10 cellular contexts compared by ENCODE assay signal in genomic region chr2:177352441-177353070, GRCh38. TPM values are rescaled to one million over a fixed set of nuclear protein-coding genes. Genes with fewer than 3 reads are reported as not detected.
DNase-seq lines count a peak whose midpoint lies in the region; ATAC-seq and TF ChIP-seq lines count a peak whose summit lies in the region.
"Had no signal": no experiment of that assay in that cellular context is flagged by ENCODE, and none has a peak within 500 bp of the region (broad histone marks: within the 10 kb centered on the region; RNA-seq: fewer than 3 reads in every experiment).

No MANE protein-coding gene starts in this region.

- intact Hi-C loops in mammary epithelial cell (cut with micrococcal nuclease) (no loop called here), right lobe of liver (cut with DNase I) (no loop called here), transverse colon (cut with DNase I; ENCODE audit: low total_unique reads) (no loop called here)

- H3K27me3 ChIP-seq in mammary epithelial cell (ENCODE audit: insufficient read depth, low read length) (no peaks in the 10 kb centered on the region), right lobe of liver (no peaks in the 10 kb centered on the region), transverse colon (no peaks in the 10 kb centered on the region)
- H3K27me3 ChIP-seq: vagina had no signal

- H3K4me3 ChIP-seq in mammary epithelial cell (replicated peaks in 1 of 3; ENCODE audit: insufficient read depth in 1 of 3, low read depth in 2 of 3, low read length in 3 of 3) (no peak overlapping the region), right lobe of liver (no peak overlapping the region), transverse colon (no peak overlapping the region)
- H3K4me3 ChIP-seq: vagina had no signal

- no peak overlapping the region for H3K9ac ChIP-seq in mammary epithelial cell (ENCODE audit: insufficient read depth, low read length)

- H3K4me1 ChIP-seq in mammary epithelial cell (ENCODE audit: insufficient read depth, low read length) (peaks cover 19% of the 10 kb centered on the region), right lobe of liver (no peaks in the 10 kb centered on the region), transverse colon (peaks cover 0 to 18% (median 12%) of the 10 kb centered on the region in 4 donors)

- TF ChIP-seq CTCF in mammary epithelial cell (conservative IDR thresholded peaks at IDR 0.05 in 1 of 2, IDR thresholded peaks at IDR 0.05 in 1 of 2; ENCODE audit: extremely low read depth in 1 of 2, insufficient read depth in 1 of 2, low read depth in 1 of 2, low read length in 2 of 2) (no peak), right lobe of liver (IDR thresholded peaks at IDR 0.05) (no peak), transverse colon (IDR thresholded peaks at IDR 0.05) (no peak)

- H3K27ac ChIP-seq in mammary epithelial cell (ENCODE audit: insufficient read depth, low read depth, low read length) = no peak overlapping the region
- H3K27ac ChIP-seq in right lobe of liver = no peak overlapping the region
- peak overlapping the region; percentile 50 to 67 (median 62) for H3K27ac ChIP-seq in transverse colon
- H3K27ac ChIP-seq: vagina had no signal

- no peaks in the 10 kb centered on the region for H4K20me1 ChIP-seq in mammary epithelial cell (ENCODE audit: insufficient read depth, low read length)

- H3K4me2 ChIP-seq in mammary epithelial cell (ENCODE audit: insufficient read depth, low read depth, low read length) = no peak overlapping the region

- in situ Hi-C loops in mammary epithelial cell (cut with MboI; ENCODE audit: low sequenced_read_pairs in 2 of 2) = no loop called here
- in situ Hi-C loops in transverse colon (cut with MboI; ENCODE audit: low pct_ligation_motif_present in 1 of 4, low pct_unique_long_range_greater_than_20kb in 1 of 4, low sequenced_read_pairs in 3 of 4) = no loop called here

- peak; percentile 52 to 72 (median 62) for ATAC-seq in right lobe of liver

- CTCF ChIA-PET in mammary epithelial cell (lab: Charles Lee; ENCODE audit: low non-redundant PET) = no interaction called here

- H3K36me3 ChIP-seq in mammary epithelial cell (ENCODE audit: insufficient read depth, low read length) = no peaks in the 10 kb centered on the region
- no peaks in the 10 kb centered on the region for H3K36me3 ChIP-seq in right lobe of liver
- no peaks in the 10 kb centered on the region for H3K36me3 ChIP-seq in transverse colon
- H3K36me3 ChIP-seq: vagina had no signal

- no peaks in the 10 kb centered on the region for H3K79me2 ChIP-seq in mammary epithelial cell (ENCODE audit: insufficient read depth, low read length)

- H3K9me3 ChIP-seq in mammary epithelial cell (replicated peaks; ENCODE audit: insufficient read depth, low read length) = no peaks in the 10 kb centered on the region
- H3K9me3 ChIP-seq in right lobe of liver = no peaks in the 10 kb centered on the region
- no peaks in the 10 kb centered on the region for H3K9me3 ChIP-seq in transverse colon
- H3K9me3 ChIP-seq: vagina had no signal

- dilution Hi-C loops in mammary epithelial cell (cut with HindIII; ENCODE audit: low sequenced_read_pairs) = no loop called here

- peak; percentile 64 for DNase-seq in NOMO-1 treated with DMSO at 0.1 percent for 48 hours (lab: John Stamatoyannopoulos, UW; ENCODE audit: unreplicated experiment)
- DNase-seq in mammary epithelial cell = no peak
- no peak for DNase-seq in right lobe of liver
- DNase-seq in transverse colon = no peak
- DNase-seq in A172 (ENCODE audit: low spot score) = no peak
- DNase-seq in activated naive CD4-positive, alpha-beta T cell treated with anti-CD3 and anti-CD28 coated beads, Interleukin-2, amount 50 U/mL, for 16 hours = no peak
- no peak for DNase-seq in activated CD4-positive, CD25-positive, alpha-beta regulatory T cell (lab: John Stamatoyannopoulos, UW)
- DNase-seq: H7, NCI-H1436 had no signal

- peak overlapping the region; percentile 47 for H2AFZ ChIP-seq in mammary epithelial cell (ENCODE audit: low read depth, low read length)

- no TSS peak for BruUV-seq in mammary epithelial cell (replicated peaks; lab: Mats Ljungman, UMichigan)

- 43% methylated on average over 3 of the region's 3 CpGs for WGBS in mammary epithelial cell (ENCODE audit: low coverage, missing lambda C conversion rate)
- WGBS in right lobe of liver (ENCODE audit: insufficient coverage, low coverage, low lambda C conversion rate, missing lambda C conversion rate) = 25% methylated on average over 3 of the region's 3 CpGs
- 10 to 25% methylated on average over 3 of the region's 3 CpGs for WGBS in transverse colon (ENCODE audit: low coverage in 1 of 2), 2 donors

- TF ChIP-seq EP300 in transverse colon (IDR thresholded peaks at IDR 0.05; ENCODE audit: low read depth) = no peak

- TF ChIP-seq POLR2A in right lobe of liver (IDR thresholded peaks at IDR 0.05) = no peak
- TF ChIP-seq POLR2A in transverse colon (IDR thresholded peaks at IDR 0.05) = no peak

RNA-seq across cellular contexts. Expression of gene AGPS, which starts 40.0 kb away (rescaled TPM):
- 10 to 100 TPM; 42.8 to 52.4 TPM for total RNA-seq in mammary epithelial cell
- polyA plus RNA-seq in mammary epithelial cell = 11.8 TPM
- 7.0 TPM for polyA minus RNA-seq in mammary epithelial cell
- 10 to 100 TPM; 21.7 to 31.8 (median 26.8) TPM for total RNA-seq in right lobe of liver
- 10 to 100 TPM; 15.0 to 81.6 (median 58.1) TPM for total RNA-seq in transverse colon
- total RNA-seq in A172 (2014; rRNA removed; shearing (Covaris generic)) = 58.7 and 67.6 TPM in 2 replicates

Comparison
In these comparisons a context has a peak if more than half of its experiments do, and no peak if none do; other contexts are left out.
1. H3K27ac ChIP-seq: peak in transverse colon (4 of 4); none in mammary epithelial cell (single experiment) and right lobe of liver (0 of 3).